ENCODE assay signal across 15 cellular contexts in genomic region chrX:154815274-154815818, GRCh38. TPM values are rescaled to one million over a fixed set of nuclear protein-coding genes. Genes with fewer than 3 reads are reported as not detected.
A peak's percentile ranks its signal among the peaks of the same experiment; 100 is the strongest.
DNase-seq lines count a peak whose midpoint lies in the region; ATAC-seq, FAIRE-seq and TF ChIP-seq lines count a peak whose summit lies in the region.
"Had no signal": no experiment of that assay in that cellular context is flagged by ENCODE, and none has a peak within 500 bp of the region (broad histone marks: within the 10 kb centered on the region; RNA-seq: fewer than 3 reads in every experiment).

No MANE protein-coding gene starts in this region.

- FAIRE-seq in small intestine (lab: Jason Lieb, UNC): peak; percentile 71

- no peaks in the 10 kb centered on the region for H3K36me3 Mint-ChIP-seq in chondrocyte (ENCODE audit: low read depth)
- no peaks in the 10 kb centered on the region for H3K36me3 Mint-ChIP-seq in activated T-cell treated with anti-CD3 and anti-CD28 coated beads, Interleukin-2, amount 50 U/mL, for 72 hours (ENCODE audit: insufficient read depth in 2 of 2)

- no peak for TF ChIP-seq CTCF in fibroblast of lung (conservative IDR thresholded peaks at IDR 0.05 in 1 of 2, IDR thresholded peaks at IDR 0.05 in 1 of 2; ENCODE audit: low read depth in 1 of 2, low read length in 2 of 2)
- no peak for TF ChIP-seq CTCF in chondrocyte (IDR thresholded peaks at IDR 0.05)

- H3K27me3 ChIP-seq in adipocyte (replicated peaks; ENCODE audit: control insufficient read depth, insufficient read depth, low read length) (no peaks in the 10 kb centered on the region), fibroblast of lung (ENCODE audit: control insufficient read depth, insufficient read depth, low read length) (no peaks in the 10 kb centered on the region), small intestine (ENCODE audit: control insufficient read depth in 2 of 2, insufficient read depth in 2 of 2, low read length in 2 of 2) (no peaks in the 10 kb centered on the region)
- H3K27me3 ChIP-seq: SJSA1 had no signal

- H3K36me3 ChIP-seq in adipocyte (ENCODE audit: control insufficient read depth, insufficient read depth, low read length, severe bottlenecking) (no peaks in the 10 kb centered on the region), fibroblast of lung (ENCODE audit: control insufficient read depth, insufficient read depth, low read length) (no peaks in the 10 kb centered on the region), small intestine (ENCODE audit: control insufficient read depth in 2 of 2, insufficient read depth in 2 of 2, low read length in 2 of 2) (no peaks in the 10 kb centered on the region)
- H3K36me3 ChIP-seq: SJSA1 had no signal

- no peaks in the 10 kb centered on the region for H3K79me2 ChIP-seq in fibroblast of lung (ENCODE audit: control insufficient read depth, insufficient read depth, low read length)

- H3K4me3 ChIP-seq in adipocyte (ENCODE audit: low read length) (no peak overlapping the region), fibroblast of lung (replicated peaks in 1 of 4; ENCODE audit: control extremely low read depth in 1 of 4, insufficient read depth in 1 of 4, low read depth in 3 of 4, low read length in 4 of 4) (no peak overlapping the region), small intestine (ENCODE audit: low read depth in 1 of 2, low read length in 2 of 2) (no peak overlapping the region)
- H3K4me3 ChIP-seq: SJSA1 had no signal

- no peak overlapping the region for H3K9ac ChIP-seq in adipocyte (ENCODE audit: low read length)
- H3K9ac ChIP-seq in fibroblast of lung (ENCODE audit: insufficient read depth, low read length): no peak overlapping the region

- H3K9me3 ChIP-seq in adipocyte (ENCODE audit: control insufficient read depth, low read length) (no peaks in the 10 kb centered on the region), fibroblast of lung (ENCODE audit: control insufficient read depth, insufficient read depth, low read depth, low read length) (no peaks in the 10 kb centered on the region), small intestine (ENCODE audit: control insufficient read depth, low read depth) (no peaks in the 10 kb centered on the region)
- H3K9me3 ChIP-seq: SJSA1 had no signal

- H3K27ac ChIP-seq in fibroblast of lung (ENCODE audit: insufficient read depth, low read length): no peak overlapping the region
- H3K27ac ChIP-seq in small intestine (ENCODE audit: low read depth in 1 of 2, low read length in 1 of 2): no peak overlapping the region
- H3K27ac ChIP-seq: SJSA1 had no signal

- no peaks in the 10 kb centered on the region for H4K20me1 ChIP-seq in fibroblast of lung (ENCODE audit: control insufficient read depth, extremely low read depth, insufficient read depth, low read length)

- H3K27me3 Mint-ChIP-seq in chondrocyte (ENCODE audit: low read depth): peaks cover 8% of the 10 kb centered on the region
- H3K27me3 Mint-ChIP-seq in activated T-cell treated with anti-CD3 and anti-CD28 coated beads, Interleukin-2, amount 50 U/mL, for 72 hours (ENCODE audit: low read depth): peaks cover 23% of the 10 kb centered on the region

- peaks cover 4% of the 10 kb centered on the region for H3K9me3 Mint-ChIP-seq in chondrocyte (ENCODE audit: low read depth)
- no peaks in the 10 kb centered on the region for H3K9me3 Mint-ChIP-seq in activated T-cell treated with anti-CD3 and anti-CD28 coated beads, Interleukin-2, amount 50 U/mL, for 72 hours

- DNase-seq in EH (ENCODE audit: low read depth) (peak; percentile 71), adipocyte (ENCODE audit: low read depth) (peak; percentile 38), fibroblast of lung (ENCODE audit: low read depth in 2 of 2) (peak; percentile 78 to 84), small intestine (no peak), chondrocyte (ENCODE audit: low spot score) (no peak), H4 (ENCODE audit: low spot score) (no peak)
- DNase-seq in activated T-cell treated with anti-CD3 and anti-CD28 coated beads, Interleukin-2, amount 50 U/mL, for 72 hours: no peak
- DNase-seq: ACHN, H9, NCI-H1417, NCI-H2029, NCI-H510A had no signal

- H3K4me3 Mint-ChIP-seq in chondrocyte (ENCODE audit: unreplicated experiment): no peak overlapping the region
- no peak overlapping the region for H3K4me3 Mint-ChIP-seq in activated T-cell treated with anti-CD3 and anti-CD28 coated beads, Interleukin-2, amount 50 U/mL, for 72 hours
- H3K4me3 Mint-ChIP-seq: H9 had no signal

- H3K4me1 Mint-ChIP-seq in chondrocyte (ENCODE audit: low read depth): peaks cover 3% of the 10 kb centered on the region
- H3K4me1 Mint-ChIP-seq in activated T-cell treated with anti-CD3 and anti-CD28 coated beads, Interleukin-2, amount 50 U/mL, for 72 hours (ENCODE audit: low read depth): no peaks in the 10 kb centered on the region

- no peak for ATAC-seq in activated T-cell treated with anti-CD3 and anti-CD28 coated beads, Interleukin-2, amount 50 U/mL, for 72 hours (replicated peaks in 1 of 2)

- H2AFZ ChIP-seq in fibroblast of lung (ENCODE audit: low read length): no peak overlapping the region

- H3K4me2 ChIP-seq in fibroblast of lung (ENCODE audit: extremely low read depth, insufficient read depth, low read length): no peak overlapping the region

- WGBS in small intestine, 3 donors: 19 to 54% (median 42%) methylated on average over 5 of the region's 5 CpGs

- no peak overlapping the region for H3K27ac Mint-ChIP-seq in chondrocyte (ENCODE audit: unreplicated experiment)
- H3K27ac Mint-ChIP-seq in activated T-cell treated with anti-CD3 and anti-CD28 coated beads, Interleukin-2, amount 50 U/mL, for 72 hours: no peak overlapping the region
- H3K27ac Mint-ChIP-seq: H9 had no signal

- H3K4me1 ChIP-seq in adipocyte (ENCODE audit: control insufficient read depth, insufficient read depth, low read length): no peaks in the 10 kb centered on the region
- H3K4me1 ChIP-seq in fibroblast of lung (ENCODE audit: control insufficient read depth, extremely low read depth, insufficient read depth, low read length): no peaks in the 10 kb centered on the region
- H3K4me1 ChIP-seq in small intestine (ENCODE audit: control insufficient read depth in 2 of 2, insufficient read depth in 1 of 2, low read depth in 1 of 2, low read length in 1 of 2): no peaks in the 10 kb centered on the region
- H3K4me1 ChIP-seq: SJSA1 had no signal

RNA-seq across cellular contexts. Expression of gene MPP1, which starts 10.1 kb away (rescaled TPM):
- 19.0 and 38.5 TPM in 2 replicates for total RNA-seq in fibroblast of lung
- polyA plus RNA-seq in fibroblast of lung: 27.0 and 51.9 TPM in 2 replicates
- 20.4 and 43.4 TPM in 2 replicates for polyA plus RNA-seq in fibroblast of lung (2012)
- polyA minus RNA-seq in fibroblast of lung (ENCODE audit: low replicate concordance): 7.8 and 34.2 TPM in 2 replicates
- polyA plus RNA-seq in small intestine: 100 to 1,000 TPM in 2 of 3 donors, 10 to 100 TPM in 1; 35.9 to 199 (median 132) TPM
- total RNA-seq in chondrocyte: 9.0 to 14.2 TPM (median 13.3 TPM) in 3 replicates
- 9.3 and 15.4 TPM in 2 replicates for total RNA-seq in H4 (2014; rRNA removed; shearing (Covaris generic))
- total RNA-seq in activated T-cell treated with anti-CD3 and anti-CD28 coated beads, Interleukin-2, amount 50 U/mL, for 72 hours: 10 to 100 TPM; 29.5 to 37.1 TPM

RNA-seq across cellular contexts. Expression of gene SMIM9, which starts 19.1 kb away (rescaled TPM):
- total RNA-seq in fibroblast of lung (not detected in 2 replicates), chondrocyte (not detected in 3 replicates)
- polyA plus RNA-seq in fibroblast of lung (not detected in 2 replicates), small intestine (not detected)
- polyA plus RNA-seq in fibroblast of lung (2012): not detected in 2 replicates
- polyA minus RNA-seq in fibroblast of lung (ENCODE audit: low replicate concordance): not detected in 2 replicates
- not detected in 2 replicates for total RNA-seq in H4 (2014; rRNA removed; shearing (Covaris generic))
- total RNA-seq in activated T-cell treated with anti-CD3 and anti-CD28 coated beads, Interleukin-2, amount 50 U/mL, for 72 hours: not detected
- total RNA-seq: H9, LHCN-M2, SJSA1 had no signal
- polyA plus RNA-seq: BJ had no signal

RNA-seq across cellular contexts. Expression of gene DKC1, which starts 52.7 kb away (rescaled TPM):
- total RNA-seq in fibroblast of lung: 30.2 and 31.1 TPM in 2 replicates
- polyA plus RNA-seq in fibroblast of lung: 42.4 and 66.8 TPM in 2 replicates
- 33.7 and 55.4 TPM in 2 replicates for polyA plus RNA-seq in fibroblast of lung (2012)
- polyA minus RNA-seq in fibroblast of lung (ENCODE audit: low replicate concordance): 20.9 and 32.6 TPM in 2 replicates
- 10 to 100 TPM; 12.5 to 56.0 (median 19.7) TPM for polyA plus RNA-seq in small intestine
- 31.1 to 38.1 TPM (median 31.2 TPM) in 3 replicates for total RNA-seq in chondrocyte
- 47.9 and 68.3 TPM in 2 replicates for total RNA-seq in H4 (2014; rRNA removed; shearing (Covaris generic))
- total RNA-seq in activated T-cell treated with anti-CD3 and anti-CD28 coated beads, Interleukin-2, amount 50 U/mL, for 72 hours: 100 to 1,000 TPM in 1 of 2 donors, 10 to 100 TPM in 1; 92.7 to 111 TPM

Comparison
In these comparisons a context has a peak if more than half of its experiments do, and no peak if none do; other contexts are left out.
1. DNase-seq: peak in EH (single experiment), adipocyte (single experiment) and fibroblast of lung (2 of 2); none in small intestine (single experiment), chondrocyte (single experiment), H4 (single experiment) and activated T-cell treated with anti-CD3 and anti-CD28 coated beads, Interleukin-2, amount 50 U/mL, for 72 hours (0 of 2).